ENCODE assay signal across 1 cellular context in genomic region chr11:1223346-1224108, GRCh38.
TF ChIP-seq lines count a peak whose summit lies in the region.

No MANE protein-coding gene starts in this region.

TF ChIP-seq in SK-N-SH treated with all-trans-retinoic acid at 6 μM for 48 hours, 23 proteins besides CTCF, POLR2A, EP300 and RAD21 (continued from another document):
- TF ChIP-seq ZNF8 (CRISPR knock-in tag; IDR thresholded peaks at IDR 0.05) (no peak), OSR1 (CRISPR knock-in tag; IDR thresholded peaks at IDR 0.05) (no peak), CSDC2 (CRISPR knock-in tag; IDR thresholded peaks at IDR 0.05) (no peak), PPARA (CRISPR knock-in tag; IDR thresholded peaks at IDR 0.05; ENCODE audit: borderline replicate concordance) (no peak), TOX (CRISPR knock-in tag; IDR thresholded peaks at IDR 0.05; ENCODE audit: borderline replicate concordance) (no peak), CSRNP3 (CRISPR knock-in tag; IDR thresholded peaks at IDR 0.05) (no peak), ZFP3 (CRISPR knock-in tag; IDR thresholded peaks at IDR 0.05) (no peak), SNAI2 (CRISPR knock-in tag; IDR thresholded peaks at IDR 0.05) (no peak), ISL1 (CRISPR knock-in tag; IDR thresholded peaks at IDR 0.05) (no peak), BACH2 (CRISPR knock-in tag; IDR thresholded peaks at IDR 0.05; ENCODE audit: borderline replicate concordance) (no peak), CREB5 (CRISPR knock-in tag; IDR thresholded peaks at IDR 0.05; ENCODE audit: low read depth) (no peak), ESRRG (CRISPR knock-in tag; IDR thresholded peaks at IDR 0.05) (no peak), ZNF70 (CRISPR knock-in tag; IDR thresholded peaks at IDR 0.05) (no peak)
